Comparison of ENCODE assay signal across 13 cellular contexts in the genomic region with DNA sequence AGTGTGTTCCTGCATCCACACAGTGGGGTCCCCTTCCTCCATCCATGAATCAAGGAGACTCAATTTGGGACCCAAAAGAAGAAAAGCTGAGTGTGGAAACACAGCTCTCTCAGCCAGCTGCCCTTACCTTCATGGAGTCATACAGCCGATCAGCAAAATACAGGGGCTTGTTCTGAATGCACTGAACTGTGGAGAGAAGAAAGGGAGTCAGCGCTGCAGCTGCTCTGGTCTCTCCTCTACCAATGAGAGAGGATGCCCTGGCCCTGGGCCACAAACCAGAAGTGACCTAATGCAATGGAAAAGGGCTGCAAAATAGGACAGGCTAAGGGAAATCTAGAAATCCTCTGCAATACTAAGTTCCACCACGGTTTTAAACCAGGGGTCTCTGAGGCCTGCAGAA. TPM values are rescaled to one million over a fixed set of nuclear protein-coding genes. Genes with fewer than 3 reads are reported as not detected.
DNase-seq lines count a peak whose midpoint lies in the region; ATAC-seq and TF ChIP-seq lines count a peak whose summit lies in the region.
"Had no signal": no experiment of that assay in that cellular context is flagged by ENCODE, and none has a peak within 500 bp of the region (broad histone marks: within the 10 kb centered on the region; RNA-seq: fewer than 3 reads in every experiment).

No MANE protein-coding gene starts in this region.

- peak; percentile 22 for ATAC-seq in SK-N-SH treated with all-trans-retinoic acid at 6 μM for 48 hours
- no peak for ATAC-seq in HG03196 (IDR thresholded peaks at IDR 0.05; ENCODE audit: unreplicated experiment)
- no peak for ATAC-seq in GM19035 (IDR thresholded peaks at IDR 0.05; ENCODE audit: unreplicated experiment)
- ATAC-seq in GM18873 (IDR thresholded peaks at IDR 0.05; ENCODE audit: low FRiP score, unreplicated experiment): no peak
- ATAC-seq: CD8-positive, alpha-beta T cell; right cardiac atrium had no signal

- H3K4me3 Mint-ChIP-seq in type B pancreatic cell: no peak overlapping the region
- H3K4me3 Mint-ChIP-seq: activated naive CD4-positive, alpha-beta T cell treated with anti-CD3 and anti-CD28 coated beads, Interleukin-2, amount 50 U/mL, for 24 hours; CD8-positive, alpha-beta T cell; immature natural killer cell had no signal

- no peak overlapping the region for H3K27ac Mint-ChIP-seq in type B pancreatic cell
- H3K27ac Mint-ChIP-seq: activated naive CD4-positive, alpha-beta T cell treated with anti-CD3 and anti-CD28 coated beads, Interleukin-2, amount 50 U/mL, for 24 hours; CD8-positive, alpha-beta T cell had no signal

- H3K27me3 Mint-ChIP-seq in type B pancreatic cell: no peaks in the 10 kb centered on the region
- H3K27me3 Mint-ChIP-seq: activated naive CD4-positive, alpha-beta T cell treated with anti-CD3 and anti-CD28 coated beads, Interleukin-2, amount 50 U/mL, for 24 hours had no signal

- no peak for TF ChIP-seq CTCF in type B pancreatic cell (conservative IDR thresholded peaks at IDR 0.05)

- no peaks in the 10 kb centered on the region for H3K9me3 Mint-ChIP-seq in type B pancreatic cell
- H3K9me3 Mint-ChIP-seq: activated naive CD4-positive, alpha-beta T cell treated with anti-CD3 and anti-CD28 coated beads, Interleukin-2, amount 50 U/mL, for 24 hours; CD8-positive, alpha-beta T cell; immature natural killer cell had no signal

- DNase-seq in DMS53 treated with DMSO at 0.1 percent for 48 hours (lab: John Stamatoyannopoulos, UW; ENCODE audit: unreplicated experiment) (peak; percentile 60), NCI-H2107 (lab: John Stamatoyannopoulos, UW) (peak; percentile 69), myocyte (ENCODE audit: low read depth) (peak; percentile 93), type B pancreatic cell (ENCODE audit: extremely low spot score, unreplicated experiment) (no peak)
- DNase-seq: CD8-positive, alpha-beta T cell; immature natural killer cell; MM.1S had no signal

- H3K36me3 Mint-ChIP-seq in type B pancreatic cell: peaks cover 66% of the 10 kb centered on the region

- H3K4me1 Mint-ChIP-seq in type B pancreatic cell (ENCODE audit: unreplicated experiment): no peaks in the 10 kb centered on the region
- H3K4me1 Mint-ChIP-seq: activated naive CD4-positive, alpha-beta T cell treated with anti-CD3 and anti-CD28 coated beads, Interleukin-2, amount 50 U/mL, for 24 hours; immature natural killer cell had no signal

TF ChIP-seq in SK-N-SH treated with all-trans-retinoic acid at 6 μM for 48 hours, 23 proteins besides CTCF, POLR2A, EP300 and RAD21:
- TF ChIP-seq ARNTL (CRISPR knock-in tag; IDR thresholded peaks at IDR 0.05; ENCODE audit: borderline replicate concordance, low read depth): no peak
- no peak for TF ChIP-seq SNAI2 (CRISPR knock-in tag; IDR thresholded peaks at IDR 0.05)
- TF ChIP-seq, protein P1, sequence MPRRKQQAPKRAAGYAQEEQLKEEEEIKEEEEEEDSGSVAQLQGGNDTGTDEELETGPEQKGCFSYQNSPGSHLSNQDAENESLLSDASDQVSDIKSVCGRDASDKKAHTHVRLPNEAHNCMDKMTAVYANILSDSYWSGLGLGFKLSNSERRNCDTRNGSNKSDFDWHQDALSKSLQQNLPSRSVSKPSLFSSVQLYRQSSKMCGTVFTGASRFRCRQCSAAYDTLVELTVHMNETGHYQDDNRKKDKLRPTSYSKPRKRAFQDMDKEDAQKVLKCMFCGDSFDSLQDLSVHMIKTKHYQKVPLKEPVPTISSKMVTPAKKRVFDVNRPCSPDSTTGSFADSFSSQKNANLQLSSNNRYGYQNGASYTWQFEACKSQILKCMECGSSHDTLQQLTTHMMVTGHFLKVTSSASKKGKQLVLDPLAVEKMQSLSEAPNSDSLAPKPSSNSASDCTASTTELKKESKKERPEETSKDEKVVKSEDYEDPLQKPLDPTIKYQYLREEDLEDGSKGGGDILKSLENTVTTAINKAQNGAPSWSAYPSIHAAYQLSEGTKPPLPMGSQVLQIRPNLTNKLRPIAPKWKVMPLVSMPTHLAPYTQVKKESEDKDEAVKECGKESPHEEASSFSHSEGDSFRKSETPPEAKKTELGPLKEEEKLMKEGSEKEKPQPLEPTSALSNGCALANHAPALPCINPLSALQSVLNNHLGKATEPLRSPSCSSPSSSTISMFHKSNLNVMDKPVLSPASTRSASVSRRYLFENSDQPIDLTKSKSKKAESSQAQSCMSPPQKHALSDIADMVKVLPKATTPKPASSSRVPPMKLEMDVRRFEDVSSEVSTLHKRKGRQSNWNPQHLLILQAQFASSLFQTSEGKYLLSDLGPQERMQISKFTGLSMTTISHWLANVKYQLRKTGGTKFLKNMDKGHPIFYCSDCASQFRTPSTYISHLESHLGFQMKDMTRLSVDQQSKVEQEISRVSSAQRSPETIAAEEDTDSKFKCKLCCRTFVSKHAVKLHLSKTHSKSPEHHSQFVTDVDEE (CRISPR knock-in tag; IDR thresholded peaks at IDR 0.05): no peak
- TF ChIP-seq BACH2 (CRISPR knock-in tag; IDR thresholded peaks at IDR 0.05; ENCODE audit: borderline replicate concordance): no peak
- no peak for TF ChIP-seq ZNF565 (CRISPR knock-in tag; conservative IDR thresholded peaks at IDR 0.05; ENCODE audit: low read depth)
- TF ChIP-seq PPARA (CRISPR knock-in tag; IDR thresholded peaks at IDR 0.05; ENCODE audit: borderline replicate concordance): no peak
- TF ChIP-seq ZFP3 (CRISPR knock-in tag; IDR thresholded peaks at IDR 0.05): no peak
- no peak for TF ChIP-seq RARB (CRISPR knock-in tag; IDR thresholded peaks at IDR 0.05)
- no peak for TF ChIP-seq ZNF70 (CRISPR knock-in tag; IDR thresholded peaks at IDR 0.05)
TF ChIP-seq in SK-N-SH treated with all-trans-retinoic acid at 6 μM for 48 hours: peak in this region for 0.

RNA-seq across cellular contexts. Expression of gene ANXA2, which starts 46.7 kb away (rescaled TPM):
- total RNA-seq in myocyte: 1,048 and 1,291 TPM in 2 replicates
- 2,760 TPM for polyA plus RNA-seq in myocyte (2012)
- 493 and 1,531 TPM in 2 replicates for total RNA-seq in type B pancreatic cell (ENCODE audit: low replicate concordance)
